ENCODE assay signal across 8 cellular contexts in genomic region chr16:21517263-21517662, GRCh38.
A peak's percentile ranks its signal among the peaks of the same experiment; 100 is the strongest.
DNase-seq lines count a peak whose midpoint lies in the region; ATAC-seq and TF ChIP-seq lines count a peak whose summit lies in the region.
"Not testable (repeated sequence)": the region's sequence is repeated elsewhere in the genome, so short reads cannot be mapped to it uniquely, and the experiment has no call there.

No MANE protein-coding gene starts in this region.

- CTCF ChIA-PET in SK-N-SH (lab: Yijun Ruan, JAX): not testable (repeated sequence)

- not testable (repeated sequence) for TF ChIP-seq POLR2A in uterus (IDR thresholded peaks at IDR 0.05)

- H3K4me2 ChIP-seq in SK-N-SH: peak overlapping the region; percentile 75
- H3K4me2 ChIP-seq in trophoblast cell (ENCODE audit: low read length): not testable (repeated sequence)

- not testable (repeated sequence) for H3K23ac ChIP-seq in trophoblast cell (ENCODE audit: low read length)

- H3K4me3 ChIP-seq in GM12865 (ENCODE audit: low read depth, low read length): peak overlapping the region; percentile 23
- H3K4me3 ChIP-seq in HUES64 (ENCODE audit: low read length): peak overlapping the region; percentile 13; the same call in 1 of the 2 replicates
- H3K4me3 ChIP-seq in SK-N-SH (ENCODE audit: low read depth in 2 of 2, low read length in 1 of 2): peak overlapping the region in 1 of 2 experiments; percentile 56; a peak in 2 of 4 replicates
- H3K4me3 ChIP-seq in trophoblast cell (ENCODE audit: low read depth, low read length); uterus: not testable (repeated sequence)

- H3K14ac ChIP-seq in trophoblast cell (ENCODE audit: low read length): not testable (repeated sequence)

- H3K27me3 ChIP-seq in HUES64 (ENCODE audit: insufficient read depth, low read length); SK-N-SH (ENCODE audit: insufficient read depth); trophoblast cell (ENCODE audit: insufficient read depth, low read length); uterus: not testable (repeated sequence)

- not testable (repeated sequence) for H3K9me2 ChIP-seq in SK-N-SH

- H3K4me3 Mint-ChIP-seq in activated naive CD8-positive, alpha-beta T cell treated with anti-CD3 and anti-CD28 coated beads, Interleukin-2, amount 10 ng/mL, durations not matched to agents 7 days and 5 days: peak overlapping the region; percentile 97

- not testable (repeated sequence) for TF ChIP-seq CTCF in GM12865 (IDR thresholded peaks at IDR 0.05; ENCODE audit: insufficient read depth, low read depth, low read length, missing control alignments); SK-N-SH (IDR thresholded peaks at IDR 0.05); uterus (IDR thresholded peaks at IDR 0.05)

- 80% methylated on average over 8 of the region's 10 CpGs for WGBS in HUES64
- WGBS in SK-N-SH (ENCODE audit: low lambda C conversion rate): 82% methylated on average over 10 of the region's 10 CpGs
- WGBS in trophoblast cell (ENCODE audit: extremely low coverage, insufficient coverage, insufficient read length): no CpG with 5 or more reads among the region's 10 CpGs

- not testable (repeated sequence) for TF ChIP-seq EP300 in SK-N-SH (IDR thresholded peaks at IDR 0.05; ENCODE audit: borderline replicate concordance in 1 of 2, low read depth in 1 of 2, low read length in 1 of 2)

- intact Hi-C loops in uterus (cut with DNase I; ENCODE audit: low total_unique reads): not testable (repeated sequence)

- H3K36me3 ChIP-seq in HUES64 (ENCODE audit: insufficient read depth, low read length); SK-N-SH (replicated peaks in 1 of 2; ENCODE audit: control insufficient read depth in 1 of 2, insufficient read depth in 2 of 2, low read length in 1 of 2); trophoblast cell (ENCODE audit: control insufficient read depth in 1 of 2, insufficient read depth in 2 of 2, low read length in 2 of 2); uterus: not testable (repeated sequence)

- H3F3A ChIP-seq in SK-N-SH (replicated peaks; ENCODE audit: insufficient read depth): not testable (repeated sequence)

- H2BK5ac ChIP-seq in trophoblast cell (ENCODE audit: low read depth, low read length, poor library complexity): not testable (repeated sequence)

- H3K79me2 ChIP-seq in SK-N-SH (ENCODE audit: insufficient read depth) (peaks cover 76% of the 10 kb centered on the region), trophoblast cell (ENCODE audit: control insufficient read depth, insufficient read depth, low read length, poor library complexity) (peaks cover 20% of the 10 kb centered on the region)

- TF ChIP-seq RAD21 in SK-N-SH (IDR thresholded peaks at IDR 0.05; ENCODE audit: low read length): not testable (repeated sequence)

- H2AFZ ChIP-seq in SK-N-SH (ENCODE audit: low read depth); trophoblast cell (ENCODE audit: insufficient read depth, low read length, poor library complexity): not testable (repeated sequence)

- H3K79me1 ChIP-seq in trophoblast cell (ENCODE audit: low read length): peaks cover 17% of the 10 kb centered on the region

- not testable (repeated sequence) for H2AK5ac ChIP-seq in trophoblast cell (ENCODE audit: low read length)

- H3K4me1 ChIP-seq in HUES64 (ENCODE audit: insufficient read depth, low read length) (peaks cover 10% of the 10 kb centered on the region; the same call in 1 of the 2 replicates), SK-N-SH (ENCODE audit: control insufficient read depth in 1 of 2, insufficient read depth in 2 of 2, low read depth in 1 of 2, low read length in 1 of 2) (peaks cover 35 to 40% of the 10 kb centered on the region in 2 experiments; a peak in 3 of 4 replicates), trophoblast cell (ENCODE audit: control insufficient read depth in 1 of 2, insufficient read depth in 2 of 2, low read length in 2 of 2) (peaks cover 21 to 32% of the 10 kb centered on the region in 2 experiments), uterus (peaks cover 2 to 11% of the 10 kb centered on the region in 2 donors)

- POLR2A ChIA-PET in SK-N-SH (lab: Yijun Ruan, JAX); activated naive CD8-positive, alpha-beta T cell treated with anti-CD3 and anti-CD28 coated beads, Interleukin-2, amount 10 ng/mL, durations not matched to agents 7 days and 5 days (lab: Charles Lee): not testable (repeated sequence)

- H4K91ac ChIP-seq in trophoblast cell (ENCODE audit: low read depth, low read length): not testable (repeated sequence)

- not testable (repeated sequence) for H3K27me3 Mint-ChIP-seq in activated naive CD8-positive, alpha-beta T cell treated with anti-CD3 and anti-CD28 coated beads, Interleukin-2, amount 10 ng/mL, durations not matched to agents 7 days and 5 days

- not testable (repeated sequence) for H4K8ac ChIP-seq in trophoblast cell (ENCODE audit: low read depth, low read length)

- peak; percentile 84 for DNase-seq in GM12865 (ENCODE audit: low read depth)
- DNase-seq in SK-N-SH; activated naive CD8-positive, alpha-beta T cell treated with anti-CD3 and anti-CD28 coated beads, Interleukin-2, amount 10 ng/mL, durations not matched to agents 7 days and 5 days; trophoblast cell; uterus: not testable (repeated sequence)
- DNase-seq in glomerular visceral epithelial cell (ENCODE audit: extremely low spot score): peak; percentile 36

- H3K9me3 Mint-ChIP-seq in activated naive CD8-positive, alpha-beta T cell treated with anti-CD3 and anti-CD28 coated beads, Interleukin-2, amount 10 ng/mL, durations not matched to agents 7 days and 5 days: not testable (repeated sequence)

- H2BK120ac ChIP-seq in trophoblast cell (ENCODE audit: insufficient read depth, low read length, poor library complexity): not testable (repeated sequence)

- H3K27ac ChIP-seq in HUES64 (ENCODE audit: low read depth, low read length); trophoblast cell (ENCODE audit: low read depth, low read length): not testable (repeated sequence)
- H3K27ac ChIP-seq in SK-N-SH (ENCODE audit: low read depth in 2 of 2, low read length in 1 of 2) (peak overlapping the region in 1 of 2 experiments; percentile 69; a peak in 2 of 4 replicates), uterus (peak overlapping the region; percentile 52 to 56)

- H3K36me3 Mint-ChIP-seq in activated naive CD8-positive, alpha-beta T cell treated with anti-CD3 and anti-CD28 coated beads, Interleukin-2, amount 10 ng/mL, durations not matched to agents 7 days and 5 days: peaks cover 17% of the 10 kb centered on the region

- H3K4ac ChIP-seq in trophoblast cell (ENCODE audit: low read depth, low read length): peak overlapping the region; percentile 68

- not testable (repeated sequence) for H3K9ac ChIP-seq in HUES64 (ENCODE audit: low read depth, low read length); SK-N-SH; trophoblast cell (ENCODE audit: low read length)

- H3K27ac Mint-ChIP-seq in activated naive CD8-positive, alpha-beta T cell treated with anti-CD3 and anti-CD28 coated beads, Interleukin-2, amount 10 ng/mL, durations not matched to agents 7 days and 5 days: peak overlapping the region; percentile 97

- not testable (repeated sequence) for H3K18ac ChIP-seq in trophoblast cell (ENCODE audit: low read length)

- H3K9me3 ChIP-seq in HUES64 (ENCODE audit: insufficient read depth, low read depth, low read length); SK-N-SH; trophoblast cell (ENCODE audit: insufficient read depth, low read depth, low read length); uterus: not testable (repeated sequence)

- peaks cover 30% of the 10 kb centered on the region for H3K4me1 Mint-ChIP-seq in activated naive CD8-positive, alpha-beta T cell treated with anti-CD3 and anti-CD28 coated beads, Interleukin-2, amount 10 ng/mL, durations not matched to agents 7 days and 5 days

- H4K12ac ChIP-seq in trophoblast cell (ENCODE audit: low read depth, low read length): not testable (repeated sequence)

- H2BK12ac ChIP-seq in trophoblast cell (ENCODE audit: low read length): not testable (repeated sequence)

- peaks cover 70% of the 10 kb centered on the region for H4K20me1 ChIP-seq in SK-N-SH (ENCODE audit: insufficient read depth)

- ATAC-seq in GM21825 (IDR thresholded peaks at IDR 0.05; ENCODE audit: unreplicated experiment): peak; percentile 11
- not testable (repeated sequence) for ATAC-seq in activated naive CD8-positive, alpha-beta T cell treated with anti-CD3 and anti-CD28 coated beads, Interleukin-2, amount 10 ng/mL, durations not matched to agents 7 days and 5 days (ENCODE audit: low read depth)
